Comparison of ENCODE assay signal across 1 cellular context in genomic region chr2:62736899-62737559, GRCh38.
TF ChIP-seq lines count a peak whose summit lies in the region.

No MANE protein-coding gene starts in this region.

TF ChIP-seq in GM12878, 131 proteins besides CTCF, POLR2A, EP300 and RAD21:
- TF ChIP-seq ZNF592 (IDR thresholded peaks at IDR 0.05) = 0 out of 2 replicates have a peak, but pooled peaks have one; percentile 12
- TF ChIP-seq IKZF2 (IDR thresholded peaks at IDR 0.05) = peak; percentile 77 to 80
- TF ChIP-seq YBX1 (IDR thresholded peaks at IDR 0.05) = peak; percentile 92
- no peak for TF ChIP-seq TCF3 (IDR thresholded peaks at IDR 0.05; ENCODE audit: borderline replicate concordance, insufficient read depth, low read depth, low read length)
- 0 out of 2 replicates have a peak, but pooled peaks have one; percentile 30 for TF ChIP-seq TCF12 (IDR thresholded peaks at IDR 0.05; ENCODE audit: low read depth, low read length)
- peak; percentile 62 for TF ChIP-seq MTA2 (IDR thresholded peaks at IDR 0.05; ENCODE audit: low read depth)
- TF ChIP-seq POLR2AphosphoS2 (IDR thresholded peaks at IDR 0.05; ENCODE audit: low read depth, low read length) = no peak
- peak; percentile 9 for TF ChIP-seq SKIL (IDR thresholded peaks at IDR 0.05; ENCODE audit: low read depth, poor library complexity, severe bottlenecking)
- peak; percentile 96 for TF ChIP-seq CUX1 (IDR thresholded peaks at IDR 0.05; ENCODE audit: insufficient replicate concordance, low read depth, low read length)
- no peak for TF ChIP-seq NFIC (IDR thresholded peaks at IDR 0.05; ENCODE audit: low read depth, low read length)
- no peak for TF ChIP-seq KAT2A (conservative IDR thresholded peaks at IDR 0.05; ENCODE audit: control insufficient read depth, low read depth, low read length)
- TF ChIP-seq RB1 (IDR thresholded peaks at IDR 0.05; ENCODE audit: borderline replicate concordance) = peak; percentile 33; the same call in 1 of the 2 replicates
- TF ChIP-seq IKZF1 (conservative IDR thresholded peaks at IDR 0.05) = peak; percentile 74
- TF ChIP-seq EED (IDR thresholded peaks at IDR 0.05; ENCODE audit: low read depth) = no peak
- TF ChIP-seq DPF2 (IDR thresholded peaks at IDR 0.05) = 0 out of 2 replicates have a peak, but pooled peaks have one; percentile 37
- TF ChIP-seq NR2F1 (conservative IDR thresholded peaks at IDR 0.05) = peak; percentile 39; the same call in 1 of the 2 replicates
- peak; percentile 98 for TF ChIP-seq MEF2B (IDR thresholded peaks at IDR 0.05; ENCODE audit: partially characterized antibody, poor library complexity, severe bottlenecking)
- TF ChIP-seq RELB (IDR thresholded peaks at IDR 0.05; ENCODE audit: low read depth) = peak; percentile 79
- peak; percentile 15; the same call in 1 of the 2 replicates for TF ChIP-seq RUNX3 (IDR thresholded peaks at IDR 0.05; ENCODE audit: low read length)
- peak; percentile 73; the same call in 1 of the 2 replicates for TF ChIP-seq ZBTB33 (IDR thresholded peaks at IDR 0.05)
- TF ChIP-seq ATF2 (IDR thresholded peaks at IDR 0.05; ENCODE audit: low read length) = peak; percentile 63; the same call in 1 of the 2 replicates
- TF ChIP-seq CHD1 (IDR thresholded peaks at IDR 0.05; ENCODE audit: low read depth, low read length) = no peak
- peak; percentile 92 for TF ChIP-seq GATAD2B (conservative IDR thresholded peaks at IDR 0.05; ENCODE audit: low read depth)
